8 cellular contexts compared by ENCODE assay signal in genomic region chr19:57947419-57948134, GRCh38.
DNase-seq lines count a peak whose midpoint lies in the region; ATAC-seq and TF ChIP-seq lines count a peak whose summit lies in the region.

Gene ZNF256, minus strand, starts transcription at chr19:57947706. Its CDS starts 232 bp downstream, at chr19:57947474.

- H3K9me3 ChIP-seq in neutrophil (peaks cover 27% of the 10 kb centered on the region), subcutaneous abdominal adipose tissue (ENCODE audit: control insufficient read depth in 5 of 5, low read length in 5 of 5) (peaks cover 17 to 53% (median 42%) of the 10 kb centered on the region in 5 donors)

- H3K27me3 ChIP-seq in neutrophil (no peaks in the 10 kb centered on the region), subcutaneous abdominal adipose tissue (ENCODE audit: control insufficient read depth in 5 of 5, insufficient read depth in 4 of 5, low read length in 5 of 5) (peaks cover 0 to 3% (median 0%) of the 10 kb centered on the region in 5 donors)

- H3K4me1 ChIP-seq in neutrophil (ENCODE audit: control insufficient read depth in 1 of 2, insufficient read depth in 1 of 2, low read depth in 1 of 2, low read length in 1 of 2) (peaks cover 16 to 17% of the 10 kb centered on the region in 2 experiments), subcutaneous abdominal adipose tissue (ENCODE audit: control insufficient read depth in 5 of 5, insufficient read depth in 5 of 5, low read length in 5 of 5) (peaks cover 4 to 21% (median 19%) of the 10 kb centered on the region in 5 donors)

- H3K27ac ChIP-seq in neutrophil (no peak within 1 kb of the TSS), subcutaneous abdominal adipose tissue (ENCODE audit: low read depth, low read length) (peak within 1 kb of the TSS; percentile 69)

- H3K9ac ChIP-seq in subcutaneous abdominal adipose tissue (ENCODE audit: low read length in 5 of 5): peak within 1 kb of the TSS; percentile 35 to 93 (median 86)

- no peak for TF ChIP-seq EP300 in Ishikawa (IDR thresholded peaks at IDR 0.05; ENCODE audit: borderline replicate concordance)

- DNase-seq in DMS114 treated with DMSO at 0.1 percent for 48 hours (lab: John Stamatoyannopoulos, UW; ENCODE audit: unreplicated experiment): peak; percentile 96
- DNase-seq in SHP77 treated with DMSO at 0.1 percent for 48 hours (lab: John Stamatoyannopoulos, UW): peak; percentile 81
- DNase-seq in activated naive CD4-positive, alpha-beta T cell treated with anti-CD3 and anti-CD28 coated beads, Interleukin-2, amount 50 U/mL, for 16 hours: peak; percentile 95
- DNase-seq in germinal center (ENCODE audit: low spot score): peak; percentile 92

- peak; percentile 86 for ATAC-seq in GM21526 (IDR thresholded peaks at IDR 0.05; ENCODE audit: low FRiP score, unreplicated experiment)

- H3K4me3 ChIP-seq in neutrophil (ENCODE audit: low read depth in 1 of 2, low read length in 1 of 2): peak within 1 kb of the TSS; percentile 57 to 66
- peak within 1 kb of the TSS; percentile 81 to 93 (median 88) for H3K4me3 ChIP-seq in subcutaneous abdominal adipose tissue (ENCODE audit: low read depth in 1 of 5, low read length in 5 of 5)

- peak; percentile 20; the same call in 1 of the 2 replicates for TF ChIP-seq RAD21 in Ishikawa (IDR thresholded peaks at IDR 0.05; ENCODE audit: low read depth)

- H3K36me3 ChIP-seq in neutrophil (no peaks in the 10 kb centered on the region), subcutaneous abdominal adipose tissue (ENCODE audit: control insufficient read depth in 5 of 5, insufficient read depth in 5 of 5, low read length in 5 of 5) (peaks cover 5 to 18% (median 18%) of the 10 kb centered on the region in 5 donors)

- no peak for TF ChIP-seq CTCF in neutrophil (IDR thresholded peaks at IDR 0.05)

TF ChIP-seq in Ishikawa, 13 proteins besides CTCF, POLR2A, EP300 and RAD21:
- TF ChIP-seq, protein P1, sequence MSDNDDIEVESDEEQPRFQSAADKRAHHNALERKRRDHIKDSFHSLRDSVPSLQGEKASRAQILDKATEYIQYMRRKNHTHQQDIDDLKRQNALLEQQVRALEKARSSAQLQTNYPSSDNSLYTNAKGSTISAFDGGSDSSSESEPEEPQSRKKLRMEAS (IDR thresholded peaks at IDR 0.05): peak; percentile 66
- peak; percentile 76 for TF ChIP-seq ZBTB7A (IDR thresholded peaks at IDR 0.05; ENCODE audit: low read depth)
- TF ChIP-seq TCF12 (IDR thresholded peaks at IDR 0.05; ENCODE audit: low read depth): no peak; the same call in 1 of the 2 replicates
- 0 out of 2 replicates have a peak, but pooled peaks have one; percentile 39 for TF ChIP-seq CREB1 (IDR thresholded peaks at IDR 0.05; ENCODE audit: low read depth)
- no peak for TF ChIP-seq YY1 (IDR thresholded peaks at IDR 0.05; ENCODE audit: low read depth)
- no peak for TF ChIP-seq REST (IDR thresholded peaks at IDR 0.05; ENCODE audit: low read depth)
- TF ChIP-seq NFIC (IDR thresholded peaks at IDR 0.05): no peak
- no peak for TF ChIP-seq FOXM1 (IDR thresholded peaks at IDR 0.05; ENCODE audit: borderline replicate concordance, low read depth)
- TF ChIP-seq TAF1 (IDR thresholded peaks at IDR 0.05; ENCODE audit: low read depth): no peak; the same call in 1 of the 2 replicates
